Comparison of ENCODE assay signal across 1 cellular context in the genomic region with DNA sequence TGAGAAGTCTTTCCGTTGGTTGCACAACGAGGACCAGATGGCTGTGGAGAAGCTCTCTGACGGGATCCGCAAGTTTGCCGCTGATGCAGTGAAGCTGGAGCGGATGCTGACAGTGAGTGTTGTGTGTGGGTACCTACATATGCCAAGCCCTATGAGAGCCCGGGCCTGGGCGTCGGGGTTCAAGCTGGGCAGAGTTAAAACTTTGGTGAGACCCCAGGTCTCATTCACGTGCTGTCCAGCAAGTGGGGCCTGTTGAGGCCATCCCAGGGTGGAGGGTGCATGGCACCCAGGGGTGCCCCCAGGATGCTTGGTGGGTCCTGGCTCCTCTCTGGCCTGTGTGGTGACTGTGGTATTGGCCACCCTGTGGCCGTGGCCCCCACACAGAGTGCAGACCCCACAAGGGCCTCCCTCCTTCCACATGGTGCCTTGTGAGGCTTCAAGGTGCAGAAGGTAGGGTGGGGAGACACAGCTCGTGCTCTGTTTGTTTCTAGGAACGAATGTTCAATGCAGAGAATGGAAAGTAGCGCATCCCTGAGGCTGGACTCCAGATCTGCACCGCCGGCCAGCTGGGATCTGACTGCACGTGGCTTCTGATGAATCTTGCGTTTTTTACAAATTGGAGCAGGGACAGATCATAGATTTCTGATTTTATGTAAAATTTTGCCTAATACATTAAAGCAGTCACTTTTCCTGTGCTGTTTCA.
TF ChIP-seq lines count a peak whose summit lies in the region.

No MANE protein-coding gene starts in this region.

TF ChIP-seq in IMR-90, 13 proteins besides CTCF, POLR2A, EP300 and RAD21:
- TF ChIP-seq CHD1 (IDR thresholded peaks at IDR 0.05; ENCODE audit: low read depth, low read length) (no peak), BHLHE40 (IDR thresholded peaks at IDR 0.05; ENCODE audit: low read depth, low read length) (no peak), MAZ (IDR thresholded peaks at IDR 0.05; ENCODE audit: borderline replicate concordance, low read depth, low read length) (no peak), FOS (IDR thresholded peaks at IDR 0.05; ENCODE audit: low read depth, low read length) (no peak), SMC3 (IDR thresholded peaks at IDR 0.05; ENCODE audit: low read depth, low read length) (no peak), ELK1 (IDR thresholded peaks at IDR 0.05; ENCODE audit: borderline replicate concordance, low read depth, low read length) (no peak), NFE2L2 (IDR thresholded peaks at IDR 0.05; ENCODE audit: low read depth, low read length) (no peak), RFX5 (IDR thresholded peaks at IDR 0.05; ENCODE audit: low read depth, low read length) (no peak), MAFK (IDR thresholded peaks at IDR 0.05; ENCODE audit: low read depth, low read length) (no peak), CEBPB (IDR thresholded peaks at IDR 0.05; ENCODE audit: low read depth, low read length) (no peak), MXI1 (IDR thresholded peaks at IDR 0.05; ENCODE audit: borderline replicate concordance, low read depth, low read length) (no peak), RCOR1 (IDR thresholded peaks at IDR 0.05; ENCODE audit: insufficient replicate concordance, low read length) (no peak)
- TF ChIP-seq, protein P1, sequence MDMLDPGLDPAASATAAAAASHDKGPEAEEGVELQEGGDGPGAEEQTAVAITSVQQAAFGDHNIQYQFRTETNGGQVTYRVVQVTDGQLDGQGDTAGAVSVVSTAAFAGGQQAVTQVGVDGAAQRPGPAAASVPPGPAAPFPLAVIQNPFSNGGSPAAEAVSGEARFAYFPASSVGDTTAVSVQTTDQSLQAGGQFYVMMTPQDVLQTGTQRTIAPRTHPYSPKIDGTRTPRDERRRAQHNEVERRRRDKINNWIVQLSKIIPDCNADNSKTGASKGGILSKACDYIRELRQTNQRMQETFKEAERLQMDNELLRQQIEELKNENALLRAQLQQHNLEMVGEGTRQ (IDR thresholded peaks at IDR 0.05; ENCODE audit: low read depth, low read length) = no peak
TF ChIP-seq in IMR-90: peak in this region for 0.
